Comparison of ENCODE assay signal across 1 cellular context in genomic region chr9:133351908-133352634, GRCh38.
A peak's percentile ranks its signal among the peaks of the same experiment; 100 is the strongest.
TF ChIP-seq lines count a peak whose summit lies in the region.

No MANE protein-coding gene starts in this region.

TF ChIP-seq in A549, 52 proteins besides CTCF, POLR2A, EP300 and RAD21 (continued from another document):
- TF ChIP-seq POLR2AphosphoS2 (conservative IDR thresholded peaks at IDR 0.05; ENCODE audit: low read length), result no peak
- TF ChIP-seq HES2 (IDR thresholded peaks at IDR 0.05), result no peak
- no peak for TF ChIP-seq FOSL2 (IDR thresholded peaks at IDR 0.05)
- TF ChIP-seq FOSL2 (CRISPR knock-in tag; IDR thresholded peaks at IDR 0.05), result no peak
- TF ChIP-seq HOXA7 (CRISPR knock-in tag; IDR thresholded peaks at IDR 0.05), result no peak
- no peak for TF ChIP-seq SREBF2 (IDR thresholded peaks at IDR 0.05)
- TF ChIP-seq ELK1 (IDR thresholded peaks at IDR 0.05; ENCODE audit: low read depth, low read length), result no peak
- no peak for TF ChIP-seq ESRRA (IDR thresholded peaks at IDR 0.05; ENCODE audit: borderline replicate concordance, low read length)
- TF ChIP-seq MAFK (IDR thresholded peaks at IDR 0.05; ENCODE audit: partially characterized antibody), result no peak
- no peak for TF ChIP-seq ZFP36 (IDR thresholded peaks at IDR 0.05; ENCODE audit: borderline replicate concordance, partially characterized antibody)
- TF ChIP-seq ZNF302 (CRISPR knock-in tag; IDR thresholded peaks at IDR 0.05), result no peak
- TF ChIP-seq TP53 (CRISPR knock-in tag; IDR thresholded peaks at IDR 0.05), result peak; percentile 14; the same call in 1 of the 2 replicates
- TF ChIP-seq ATOH8 (CRISPR knock-in tag; IDR thresholded peaks at IDR 0.05; ENCODE audit: low read depth), result no peak
- no peak for TF ChIP-seq E2F6 (IDR thresholded peaks at IDR 0.05; ENCODE audit: borderline replicate concordance, low read depth)
- peak; percentile 10; the same call in 1 of the 2 replicates for TF ChIP-seq TFCP2L1 (CRISPR knock-in tag; IDR thresholded peaks at IDR 0.05)
- TF ChIP-seq KDM5A (IDR thresholded peaks at IDR 0.05), result no peak
- no peak for TF ChIP-seq PHF8 (IDR thresholded peaks at IDR 0.05; ENCODE audit: borderline replicate concordance, low read depth)
- TF ChIP-seq ZSCAN20 (CRISPR knock-in tag; IDR thresholded peaks at IDR 0.05), result no peak
- TF ChIP-seq HMGXB4 (CRISPR knock-in tag; IDR thresholded peaks at IDR 0.05; ENCODE audit: borderline replicate concordance), result no peak
- TF ChIP-seq MAZ (IDR thresholded peaks at IDR 0.05; ENCODE audit: borderline replicate concordance, low read depth, low read length), result no peak
- TF ChIP-seq EHMT2 (IDR thresholded peaks at IDR 0.05; ENCODE audit: low read depth), result no peak
- TF ChIP-seq RNF2 (IDR thresholded peaks at IDR 0.05; ENCODE audit: borderline replicate concordance, low read depth), result no peak
- TF ChIP-seq CBX2 (IDR thresholded peaks at IDR 0.05; ENCODE audit: borderline replicate concordance, low read depth), result no peak
- no peak for TF ChIP-seq HEYL (CRISPR knock-in tag; IDR thresholded peaks at IDR 0.05)
- no peak for TF ChIP-seq NPAS2 (CRISPR knock-in tag; IDR thresholded peaks at IDR 0.05; ENCODE audit: borderline replicate concordance)
- no peak for TF ChIP-seq KDM1A (IDR thresholded peaks at IDR 0.05; ENCODE audit: low read depth)
- TF ChIP-seq MAX (IDR thresholded peaks at IDR 0.05), result peak; percentile 29; the same call in 1 of the 2 replicates
- TF ChIP-seq NFE2L2 (conservative IDR thresholded peaks at IDR 0.05; ENCODE audit: low read length), result no peak; the same call in 1 of the 2 replicates
- TF ChIP-seq USF2 (IDR thresholded peaks at IDR 0.05), result no peak
- no peak; the same call in 1 of the 2 replicates for TF ChIP-seq HOXB5 (CRISPR knock-in tag; IDR thresholded peaks at IDR 0.05)
- no peak for TF ChIP-seq CBX8 (IDR thresholded peaks at IDR 0.05)
- TF ChIP-seq EHF (CRISPR knock-in tag; IDR thresholded peaks at IDR 0.05), result no peak
- no peak for TF ChIP-seq CHD2 (IDR thresholded peaks at IDR 0.05; ENCODE audit: low read length, partially characterized antibody)
- TF ChIP-seq PBX3 (IDR thresholded peaks at IDR 0.05), result peak; percentile 70; the same call in 1 of the 2 replicates
- TF ChIP-seq MYC (IDR thresholded peaks at IDR 0.05; ENCODE audit: borderline replicate concordance, low read length), result no peak
- no peak for TF ChIP-seq JUNB (IDR thresholded peaks at IDR 0.05)
- TF ChIP-seq BCL3 (IDR thresholded peaks at IDR 0.05), result 0 out of 3 replicates have a peak, but pooled peaks have one; percentile 30
- TF ChIP-seq RARB (CRISPR knock-in tag; IDR thresholded peaks at IDR 0.05), result no peak
- no peak for TF ChIP-seq BHLHE40 (IDR thresholded peaks at IDR 0.05; ENCODE audit: low read depth, low read length)
